Comparison of ENCODE assay signal across 1 cellular context in the genomic region with DNA sequence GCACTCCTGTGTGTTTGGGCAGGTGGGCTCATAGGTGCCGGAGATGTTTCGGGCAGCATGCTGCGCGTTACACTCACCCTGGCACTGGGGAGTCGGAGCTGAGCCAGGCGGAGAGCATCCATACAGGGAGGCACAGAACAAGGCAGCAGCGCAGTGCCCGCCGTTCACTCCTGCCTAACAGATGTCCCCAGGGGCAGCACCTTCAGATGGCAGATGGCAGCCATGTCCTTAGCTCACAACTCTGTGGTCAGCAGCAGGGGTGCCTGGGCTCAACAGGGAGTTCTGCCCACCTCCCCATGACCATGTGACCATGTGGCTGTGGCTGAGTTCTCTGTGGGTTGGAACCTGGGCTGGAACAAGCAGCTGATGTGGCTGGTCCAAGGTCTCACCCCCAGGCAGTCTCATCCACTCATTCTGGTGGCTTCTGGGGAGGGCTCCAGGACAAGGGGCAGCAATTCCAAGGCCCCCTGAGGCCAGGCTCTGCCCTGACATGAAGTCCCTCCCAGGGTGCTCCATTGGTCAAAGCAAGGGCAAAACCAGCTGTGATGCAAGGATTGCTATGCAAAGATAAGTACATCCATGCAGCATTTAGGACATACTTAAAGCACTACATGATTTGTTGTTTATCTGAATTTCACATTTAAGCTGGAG.
TF ChIP-seq lines count a peak whose summit lies in the region.

No MANE protein-coding gene starts in this region.

TF ChIP-seq in HepG2, 621 proteins besides CTCF, POLR2A, EP300 and RAD21 (continued from another document):
- TF ChIP-seq ZSCAN9 (CRISPR knock-in tag; IDR thresholded peaks at IDR 0.05; ENCODE audit: borderline replicate concordance) (no peak), SMAD1 (CRISPR knock-in tag; IDR thresholded peaks at IDR 0.05; ENCODE audit: borderline replicate concordance, low read depth) (no peak), TOPORS (CRISPR knock-in tag; IDR thresholded peaks at IDR 0.05) (no peak), ZNF564 (CRISPR knock-in tag; IDR thresholded peaks at IDR 0.05) (no peak), ZNF207 (IDR thresholded peaks at IDR 0.05; ENCODE audit: borderline replicate concordance) (no peak)
- TF ChIP-seq, protein P1, sequence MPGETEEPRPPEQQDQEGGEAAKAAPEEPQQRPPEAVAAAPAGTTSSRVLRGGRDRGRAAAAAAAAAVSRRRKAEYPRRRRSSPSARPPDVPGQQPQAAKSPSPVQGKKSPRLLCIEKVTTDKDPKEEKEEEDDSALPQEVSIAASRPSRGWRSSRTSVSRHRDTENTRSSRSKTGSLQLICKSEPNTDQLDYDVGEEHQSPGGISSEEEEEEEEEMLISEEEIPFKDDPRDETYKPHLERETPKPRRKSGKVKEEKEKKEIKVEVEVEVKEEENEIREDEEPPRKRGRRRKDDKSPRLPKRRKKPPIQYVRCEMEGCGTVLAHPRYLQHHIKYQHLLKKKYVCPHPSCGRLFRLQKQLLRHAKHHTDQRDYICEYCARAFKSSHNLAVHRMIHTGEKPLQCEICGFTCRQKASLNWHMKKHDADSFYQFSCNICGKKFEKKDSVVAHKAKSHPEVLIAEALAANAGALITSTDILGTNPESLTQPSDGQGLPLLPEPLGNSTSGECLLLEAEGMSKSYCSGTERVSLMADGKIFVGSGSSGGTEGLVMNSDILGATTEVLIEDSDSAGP (CRISPR knock-in tag; IDR thresholded peaks at IDR 0.05; ENCODE audit: borderline replicate concordance) = no peak
